Comparison of ENCODE assay signal across 1 cellular context in genomic region chr6:107953858-107954414, GRCh38.
A peak's percentile ranks its signal among the peaks of the same experiment; 100 is the strongest.
TF ChIP-seq lines count a peak whose summit lies in the region.

No MANE protein-coding gene starts in this region.

TF ChIP-seq in K562, 482 proteins besides CTCF, POLR2A, EP300 and RAD21:
- TF ChIP-seq EP400 (IDR thresholded peaks at IDR 0.05) (peak; percentile 31; the same call in 1 of the 2 replicates), CBFA2T3 (IDR thresholded peaks at IDR 0.05) (peak; percentile 76), MNT (conservative IDR thresholded peaks at IDR 0.05) (peak; percentile 56 to 81), DPF2 (IDR thresholded peaks at IDR 0.05) (0 out of 2 replicates have a peak, but pooled peaks have one; percentile 31), SMARCA4 (IDR thresholded peaks at IDR 0.05) (0 out of 2 replicates have a peak, but pooled peaks have one; percentile 10), HMBOX1 (IDR thresholded peaks at IDR 0.05) (0 out of 2 replicates have a peak, but pooled peaks have one; percentile 26), TAL1 (IDR thresholded peaks at IDR 0.05) (peak; percentile 26; the same call in 1 of the 2 replicates), ARID1B (IDR thresholded peaks at IDR 0.05) (peak; percentile 44), KDM1A (IDR thresholded peaks at IDR 0.05) (0 out of 4 replicates have a peak, but pooled peaks of 1 of the 2 experiments have one; percentile 48), NCOR1 (IDR thresholded peaks at IDR 0.05) (peak; percentile 22; the same call in 1 of the 2 replicates), CBFA2T2 (conservative IDR thresholded peaks at IDR 0.05) (peak; percentile 67), SMARCE1 (IDR thresholded peaks at IDR 0.05) (peak; percentile 12; the same call in 1 of the 2 replicates)
